1 cellular context compared by ENCODE assay signal in genomic region chr17:916315-916714, GRCh38.
TF ChIP-seq lines count a peak whose summit lies in the region.

No MANE protein-coding gene starts in this region.

TF ChIP-seq in H1, 55 proteins besides CTCF, POLR2A, EP300 and RAD21:
- TF ChIP-seq CHD7 (IDR thresholded peaks at IDR 0.05; ENCODE audit: insufficient replicate concordance, low read length) = no peak
- no peak for TF ChIP-seq CTBP2 (IDR thresholded peaks at IDR 0.05; ENCODE audit: borderline replicate concordance, insufficient read depth, insufficient read length, low read length)
- TF ChIP-seq SAP30 (IDR thresholded peaks at IDR 0.05; ENCODE audit: insufficient read depth, insufficient replicate concordance, low read length) = no peak
- no peak for TF ChIP-seq CBX5 (IDR thresholded peaks at IDR 0.05; ENCODE audit: low read depth, low read length)
- TF ChIP-seq ZNF274 (IDR thresholded peaks at IDR 0.05; ENCODE audit: borderline replicate concordance, extremely low read depth, low read length) = no peak
- no peak for TF ChIP-seq GABPA (IDR thresholded peaks at IDR 0.05; ENCODE audit: borderline replicate concordance, insufficient read depth, low read length)
- no peak for TF ChIP-seq SUZ12 (IDR thresholded peaks at IDR 0.05; ENCODE audit: low read length)
- TF ChIP-seq MAFK (IDR thresholded peaks at IDR 0.05; ENCODE audit: low read depth, low read length) = no peak
- no peak for TF ChIP-seq CBX8 (IDR thresholded peaks at IDR 0.05; ENCODE audit: borderline replicate concordance, low read depth, low read length)
- TF ChIP-seq BRCA1 (IDR thresholded peaks at IDR 0.05; ENCODE audit: low read depth, low read length) = no peak
- no peak for TF ChIP-seq EGR1 (IDR thresholded peaks at IDR 0.05; ENCODE audit: borderline replicate concordance, low read depth, low read length)
- no peak for TF ChIP-seq JUND (IDR thresholded peaks at IDR 0.05; ENCODE audit: low read length)
- no peak for TF ChIP-seq JUN (IDR thresholded peaks at IDR 0.05; ENCODE audit: low read depth, low read length)
